In the genomic region with DNA sequence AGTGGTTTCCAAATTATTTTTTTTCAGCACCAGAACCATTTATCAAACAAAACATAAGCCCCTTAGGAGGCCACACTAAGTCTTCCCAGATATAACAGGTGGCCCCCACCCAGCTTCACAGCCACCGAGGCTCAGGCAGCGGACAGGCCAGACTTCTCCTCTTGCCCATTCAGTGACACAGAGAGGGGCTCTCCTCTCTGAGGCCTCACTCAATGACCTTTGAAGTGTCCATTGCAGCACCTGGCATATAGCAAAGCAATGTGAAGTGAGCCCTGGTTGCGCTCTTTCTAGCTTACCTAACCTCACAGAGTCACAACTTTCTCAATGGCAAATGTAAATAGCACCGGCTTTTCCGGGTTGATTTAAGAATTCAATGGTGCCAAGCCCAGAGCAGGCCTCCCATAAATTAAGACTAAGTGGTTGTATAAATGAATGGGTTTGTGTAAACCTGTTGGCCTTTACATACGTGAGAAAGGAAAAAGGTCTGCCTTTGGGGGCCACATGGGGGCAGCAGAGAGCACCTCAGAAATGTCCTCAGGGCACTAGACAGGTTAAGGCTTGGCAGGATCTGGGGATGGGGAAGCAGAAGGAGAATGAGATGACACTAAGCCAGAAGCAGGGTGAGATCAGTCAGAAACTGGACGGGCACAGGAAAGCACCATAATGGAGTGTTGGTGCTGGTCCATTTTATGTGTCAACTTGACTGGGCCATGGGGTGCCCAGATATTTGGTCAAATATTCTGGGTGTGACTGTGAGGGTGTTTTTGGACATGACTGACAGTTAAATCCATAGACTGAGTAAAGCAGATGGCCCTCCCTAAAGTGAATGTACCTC, we compare ENCODE assay signal across 1 cellular context.
TF ChIP-seq lines count a peak whose summit lies in the region.

No MANE protein-coding gene starts in this region.

TF ChIP-seq in Ishikawa, 13 proteins besides CTCF, POLR2A, EP300 and RAD21 (continued from another document):
- TF ChIP-seq REST (IDR thresholded peaks at IDR 0.05; ENCODE audit: low read depth) (no peak), YY1 (IDR thresholded peaks at IDR 0.05; ENCODE audit: low read depth) (no peak)
